Comparison of ENCODE assay signal across 8 cellular contexts in the genomic region with DNA sequence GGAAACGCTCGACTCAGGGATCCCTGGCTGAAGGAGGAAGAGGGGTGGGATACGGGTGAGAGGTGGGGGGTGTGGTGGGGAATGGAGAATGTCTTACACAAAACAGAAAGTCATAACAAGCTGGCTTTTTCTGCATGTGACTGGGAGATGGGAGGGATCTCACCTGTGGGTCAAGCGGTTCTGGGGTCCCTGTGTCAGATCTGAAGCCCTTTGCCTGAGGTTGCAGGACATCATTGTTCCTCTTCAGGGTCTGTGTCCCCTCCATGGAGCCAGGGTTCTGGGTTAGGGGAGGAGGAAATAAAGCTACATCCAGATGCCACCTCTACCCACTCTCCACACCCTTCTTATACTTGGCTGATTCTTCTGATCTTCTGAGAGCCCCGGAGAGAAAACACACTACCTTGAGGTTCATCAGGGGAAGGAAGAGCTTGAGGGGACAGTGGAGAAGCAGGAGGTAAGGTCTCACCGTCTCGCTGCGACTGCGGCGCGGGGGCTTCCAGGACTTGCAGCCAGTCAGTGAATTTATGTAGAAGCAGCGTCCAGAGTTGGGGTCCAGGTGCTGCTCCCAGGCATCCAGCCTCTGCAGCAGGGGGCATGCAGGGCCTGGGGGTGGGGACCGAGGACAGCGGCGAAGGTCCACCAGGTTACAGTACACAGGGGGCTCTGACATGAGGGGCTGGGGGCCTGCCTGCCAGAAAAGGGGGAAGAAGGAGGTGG. TPM values are rescaled to one million over a fixed set of nuclear protein-coding genes. Genes with fewer than 3 reads are reported as not detected.
DNase-seq lines count a peak whose midpoint lies in the region; ATAC-seq and TF ChIP-seq lines count a peak whose summit lies in the region.
"Had no signal": no experiment of that assay in that cellular context is flagged by ENCODE, and none has a peak within 500 bp of the region (broad histone marks: within the 10 kb centered on the region; RNA-seq: fewer than 3 reads in every experiment).

No MANE protein-coding gene starts in this region.

- peaks cover 69% of the 10 kb centered on the region for H3K36me3 Mint-ChIP-seq in activated CD4-positive, alpha-beta memory T cell treated with anti-CD3 and anti-CD28 coated beads, Interleukin-2, amount 10 ng/mL, durations not matched to agents 7 days and 5 days (ENCODE audit: low read depth)
- peaks cover 7 to 21% of the 10 kb centered on the region in 2 donors for H3K36me3 Mint-ChIP-seq in naive B cell

- H3K27ac Mint-ChIP-seq in activated CD4-positive, alpha-beta memory T cell treated with anti-CD3 and anti-CD28 coated beads, Interleukin-2, amount 10 ng/mL, durations not matched to agents 7 days and 5 days, result peak overlapping the region; percentile 100
- peak overlapping the region; percentile 97 to 99 (median 99) for H3K27ac Mint-ChIP-seq in naive B cell

- H3K4me3 Mint-ChIP-seq in activated CD4-positive, alpha-beta memory T cell treated with anti-CD3 and anti-CD28 coated beads, Interleukin-2, amount 10 ng/mL, durations not matched to agents 7 days and 5 days, result peak overlapping the region; percentile 89
- H3K4me3 Mint-ChIP-seq in naive B cell, result peak overlapping the region; percentile 86 to 100 (median 99)

- ATAC-seq in GM18505 (IDR thresholded peaks at IDR 0.05; ENCODE audit: unreplicated experiment), result no peak
- no peak for ATAC-seq in naive B cell (ENCODE audit: low read depth in 2 of 2)

- peaks cover 62% of the 10 kb centered on the region for H3K4me1 Mint-ChIP-seq in activated CD4-positive, alpha-beta memory T cell treated with anti-CD3 and anti-CD28 coated beads, Interleukin-2, amount 10 ng/mL, durations not matched to agents 7 days and 5 days
- peaks cover 80 to 87% (median 83%) of the 10 kb centered on the region in 3 donors for H3K4me1 Mint-ChIP-seq in naive B cell

- peak; percentile 12 for TF ChIP-seq POLR2A in GM18505 (IDR thresholded peaks at IDR 0.05; ENCODE audit: borderline replicate concordance, extremely low read depth, insufficient read depth, insufficient read length)

- no peaks in the 10 kb centered on the region for H3K27me3 Mint-ChIP-seq in activated CD4-positive, alpha-beta memory T cell treated with anti-CD3 and anti-CD28 coated beads, Interleukin-2, amount 10 ng/mL, durations not matched to agents 7 days and 5 days
- H3K27me3 Mint-ChIP-seq in naive B cell, result no peaks in the 10 kb centered on the region

- CTCF ChIA-PET in activated CD4-positive, alpha-beta memory T cell treated with anti-CD3 and anti-CD28 coated beads, Interleukin-2, amount 10 ng/mL, durations not matched to agents 7 days and 5 days (lab: Charles Lee), result interaction anchor here (0.7 to 15.2 kb wide), 15 partner anchors 9 to 263 kb away, joined by 3 to 204 read pairs (median 5); partner anchors contain the start of genes GLI1, INHBE and MARS1

- DNase-seq in activated CD4-positive, alpha-beta memory T cell treated with anti-CD3 and anti-CD28 coated beads, Interleukin-2, amount 10 ng/mL, durations not matched to agents 7 days and 5 days, result no peak
- DNase-seq in naive B cell, result peak; percentile 31
- DNase-seq in GM19240 (ENCODE audit: insufficient read length, low spot score), result no peak
- no peak for DNase-seq in COLO668 (lab: John Stamatoyannopoulos, UW; ENCODE audit: unreplicated experiment)
- no peak for DNase-seq in HCEC 1CT
- DNase-seq: NCI-H1436 had no signal

- POLR2A ChIA-PET in activated CD4-positive, alpha-beta memory T cell treated with anti-CD3 and anti-CD28 coated beads, Interleukin-2, amount 10 ng/mL, durations not matched to agents 7 days and 5 days (lab: Charles Lee), result interaction anchor here (0.6 to 7.9 kb wide), 14 partner anchors 11 to 421 kb away, joined by 3 to 72 read pairs (median 4); partner anchors contain the start of genes DDIT3, GLI1, MARS1 and NEMP1

- no peaks in the 10 kb centered on the region for H3K9me3 Mint-ChIP-seq in activated CD4-positive, alpha-beta memory T cell treated with anti-CD3 and anti-CD28 coated beads, Interleukin-2, amount 10 ng/mL, durations not matched to agents 7 days and 5 days
- no peaks in the 10 kb centered on the region for H3K9me3 Mint-ChIP-seq in naive B cell

RNA-seq across cellular contexts. Expression of gene ARHGAP9, which starts 2.5 kb away (rescaled TPM):
- 100 to 1,000 TPM; 171 to 188 TPM for total RNA-seq in activated CD4-positive, alpha-beta memory T cell treated with anti-CD3 and anti-CD28 coated beads, Interleukin-2, amount 10 ng/mL, durations not matched to agents 7 days and 5 days
- 100 to 1,000 TPM; 152 to 231 (median 164) TPM for polyA plus RNA-seq in naive B cell (ENCODE audit: low read depth in 6 of 6)

RNA-seq across cellular contexts. Expression of gene MARS1, which starts 10.7 kb away (rescaled TPM):
- 100 to 1,000 TPM; 262 to 282 TPM for total RNA-seq in activated CD4-positive, alpha-beta memory T cell treated with anti-CD3 and anti-CD28 coated beads, Interleukin-2, amount 10 ng/mL, durations not matched to agents 7 days and 5 days
- polyA plus RNA-seq in naive B cell (ENCODE audit: low read depth in 6 of 6), result 10 to 100 TPM; 53.1 to 78.7 (median 63.0) TPM

RNA-seq across cellular contexts. Expression of gene GLI1, which starts 17.6 kb away (rescaled TPM):
- under 1 TPM; 0.30 to 0.48 TPM for total RNA-seq in activated CD4-positive, alpha-beta memory T cell treated with anti-CD3 and anti-CD28 coated beads, Interleukin-2, amount 10 ng/mL, durations not matched to agents 7 days and 5 days
- polyA plus RNA-seq in naive B cell (ENCODE audit: low read depth in 6 of 6), result 1 to 10 TPM in 4 of 6 donors, under 1 TPM in 2; 0.27 to 2.4 (median 1.1) TPM

RNA-seq across cellular contexts. Expression of gene INHBE, which starts 22.0 kb away (rescaled TPM):
- under 1 TPM in 1 of 2 experiments, not detected in 1; 0.08 TPM for total RNA-seq in activated CD4-positive, alpha-beta memory T cell treated with anti-CD3 and anti-CD28 coated beads, Interleukin-2, amount 10 ng/mL, durations not matched to agents 7 days and 5 days
- polyA plus RNA-seq in naive B cell (ENCODE audit: low read depth in 6 of 6), result under 1 TPM in 1 of 6 donors, not detected in 5; 0.44 TPM

RNA-seq across cellular contexts. Expression of gene INHBC, which starts 42.6 kb away (rescaled TPM):
- not detected for total RNA-seq in activated CD4-positive, alpha-beta memory T cell treated with anti-CD3 and anti-CD28 coated beads, Interleukin-2, amount 10 ng/mL, durations not matched to agents 7 days and 5 days
- polyA plus RNA-seq in naive B cell (ENCODE audit: low read depth in 6 of 6), result not detected
- total RNA-seq: myocyte had no signal
